ENCODE assay signal across 14 cellular contexts in genomic region chr4:130395871-130396270, GRCh38.
DNase-seq lines count a peak whose midpoint lies in the region; ATAC-seq, FAIRE-seq and TF ChIP-seq lines count a peak whose summit lies in the region.
"Had no signal": no experiment of that assay in that cellular context is flagged by ENCODE, and none has a peak within 500 bp of the region (broad histone marks: within the 10 kb centered on the region; RNA-seq: fewer than 3 reads in every experiment).

No MANE protein-coding gene starts in this region.

- POLR2A ChIA-PET in AG04449 (lab: Yijun Ruan, JAX) (no interaction called here), IMR-90 (lab: Charles Lee; ENCODE audit: unreplicated experiment) (no interaction called here)
- POLR2A ChIA-PET in CD8-positive, alpha-beta memory T cell (lab: Charles Lee): no interaction called here

- no peak overlapping the region for H3K4ac ChIP-seq in IMR-90 (ENCODE audit: low read depth, low read length)

- no peak overlapping the region for H2AK9ac ChIP-seq in IMR-90 (replicated peaks; ENCODE audit: low read depth, low read length, poor library complexity)

- no peak overlapping the region for H3K18ac ChIP-seq in IMR-90 (ENCODE audit: low read depth, low read length)

- FAIRE-seq in bronchial epithelial cell (lab: Jason Lieb, UNC): no peak

- H3K27me3 ChIP-seq in IMR-90 (ENCODE audit: control insufficient read depth, insufficient read depth, low read length) (no peaks in the 10 kb centered on the region), bronchial epithelial cell (ENCODE audit: control insufficient read depth, insufficient read depth, low read length) (no peaks in the 10 kb centered on the region)
- no peaks in the 10 kb centered on the region for H3K27me3 ChIP-seq in CD8-positive, alpha-beta memory T cell (ENCODE audit: insufficient read depth, low read length, poor library complexity, severe bottlenecking)
- H3K27me3 ChIP-seq: ovary, suprapubic skin had no signal

- no peak overlapping the region for H4K5ac ChIP-seq in IMR-90 (ENCODE audit: low read depth, low read length)

- H4K8ac ChIP-seq in IMR-90 (ENCODE audit: low read depth in 2 of 2, low read length in 2 of 2): no peak overlapping the region

- TF ChIP-seq CTCF in AG04449 (IDR thresholded peaks at IDR 0.05; ENCODE audit: insufficient read depth, low read length, missing control alignments): no peak
- TF ChIP-seq CTCF in IMR-90 (conservative IDR thresholded peaks at IDR 0.05; ENCODE audit: low read depth, low read length): no peak
- TF ChIP-seq CTCF in bronchial epithelial cell (IDR thresholded peaks at IDR 0.05; ENCODE audit: insufficient read depth, low read length, severe bottlenecking): no peak

- dilution Hi-C loops in IMR-90 (cut with HindIII; ENCODE audit: low sequenced_read_pairs, unreplicated experiment): no loop called here

- H3K4me1 Mint-ChIP-seq in CD8-positive, alpha-beta memory T cell: no peaks in the 10 kb centered on the region

- no peaks in the 10 kb centered on the region for H3K27me3 Mint-ChIP-seq in CD8-positive, alpha-beta memory T cell

- no peak overlapping the region for H2BK15ac ChIP-seq in IMR-90 (ENCODE audit: low read depth, low read length)

- no peak for TF ChIP-seq POLR2A in IMR-90 (IDR thresholded peaks at IDR 0.05; ENCODE audit: low read depth, low read length)

- in situ Hi-C loops in IMR-90 (cut with MboI; ENCODE audit: low sequenced_read_pairs): no loop called here

- H2AFZ ChIP-seq in IMR-90 (replicated peaks; ENCODE audit: low read length, poor library complexity): no peak overlapping the region

- no peak overlapping the region for H3K27ac ChIP-seq in IMR-90 (ENCODE audit: insufficient read depth, low read length)
- no peak overlapping the region for H3K27ac ChIP-seq in CD8-positive, alpha-beta memory T cell (ENCODE audit: low read depth, low read length)
- H3K27ac ChIP-seq: ovary, suprapubic skin had no signal

- DNase-seq in AG04449 (ENCODE audit: low read depth, low spot score): peak; percentile 77
- peak; percentile 89 for DNase-seq in IMR-90
- peak; percentile 67 for DNase-seq in bronchial epithelial cell (ENCODE audit: low read depth)
- peak; percentile 13 for DNase-seq in glomerular visceral epithelial cell (ENCODE audit: extremely low spot score)
- no peak for DNase-seq in ecto neural progenitor cell (ENCODE audit: low spot score)
- no peak for DNase-seq in NCI-H748 (lab: John Stamatoyannopoulos, UW; ENCODE audit: unreplicated experiment)
- DNase-seq in Ammon's horn (ENCODE audit: low spot score): no peak
- DNase-seq in CD8-positive, alpha-beta memory T cell: no peak
- DNase-seq: ACHN; activated CD8-positive, alpha-beta memory T cell treated with anti-CD3 and anti-CD28 coated beads, Interleukin-2, amount 50 U/mL, for 4 hours; activated naive CD4-positive, alpha-beta T cell treated with Interleukin-2 at 50 U/mL for 16 hours; ovary had no signal

- no peak overlapping the region for H2BK20ac ChIP-seq in IMR-90 (ENCODE audit: low read depth, low read length)

- TF ChIP-seq RAD21 in IMR-90 (IDR thresholded peaks at IDR 0.05; ENCODE audit: low read length): no peak

- no peaks in the 10 kb centered on the region for H3K9me1 ChIP-seq in IMR-90 (ENCODE audit: insufficient read depth, low read length)

- intact Hi-C loops in IMR-90 (cut with micrococcal nuclease): no loop called here

- no peak overlapping the region for H3K9ac ChIP-seq in IMR-90 (ENCODE audit: low read depth, low read length)

- H3K9me3 Mint-ChIP-seq in CD8-positive, alpha-beta memory T cell: peaks cover 3 to 11% (median 7%) of the 10 kb centered on the region in 5 donors
- H3K9me3 Mint-ChIP-seq: mesothelial cell of epicardium had no signal

- H3K23ac ChIP-seq in IMR-90 (ENCODE audit: low read depth, low read length): no peak overlapping the region

- H3K4me2 ChIP-seq in IMR-90 (ENCODE audit: low read depth, low read length): 0 out of 2 replicates have a peak overlapping the region, but pooled peaks have one; percentile 27

- H3K4me3 Mint-ChIP-seq in CD8-positive, alpha-beta memory T cell: no peak overlapping the region
- H3K4me3 Mint-ChIP-seq: mesothelial cell of epicardium had no signal

- no peak overlapping the region for H2AK5ac ChIP-seq in IMR-90 (ENCODE audit: low read depth, low read length)

- H3K4me3 ChIP-seq in AG04449 (ENCODE audit: low read depth, low read length): no peak overlapping the region
- no peak overlapping the region for H3K4me3 ChIP-seq in IMR-90 (ENCODE audit: insufficient read depth, low read depth, low read length)
- no peak overlapping the region for H3K4me3 ChIP-seq in bronchial epithelial cell (ENCODE audit: low read depth, low read length)
- no peak overlapping the region for H3K4me3 ChIP-seq in CD8-positive, alpha-beta memory T cell (ENCODE audit: low read length)
- H3K4me3 ChIP-seq: ovary, suprapubic skin had no signal

- peak overlapping the region; percentile 98 for H2BK5ac ChIP-seq in IMR-90 (ENCODE audit: low read depth, low read length, poor library complexity, severe bottlenecking)

- H3K9me3 ChIP-seq in IMR-90 (ENCODE audit: control insufficient read depth, insufficient read depth, low read length): no peaks in the 10 kb centered on the region
- H3K9me3 ChIP-seq in CD8-positive, alpha-beta memory T cell (ENCODE audit: low read length): no peaks in the 10 kb centered on the region
- H3K9me3 ChIP-seq: ovary, suprapubic skin had no signal

- H3K36me3 ChIP-seq in IMR-90 (ENCODE audit: control insufficient read depth, insufficient read depth, low read length) (no peaks in the 10 kb centered on the region), bronchial epithelial cell (ENCODE audit: control insufficient read depth, insufficient read depth, low read length) (no peaks in the 10 kb centered on the region)
- H3K36me3 ChIP-seq in CD8-positive, alpha-beta memory T cell (ENCODE audit: insufficient read depth, low read length): no peaks in the 10 kb centered on the region
- H3K36me3 ChIP-seq: ovary, suprapubic skin had no signal

- BruUV-seq in IMR-90 (replicated peaks; lab: Mats Ljungman, UMichigan): no TSS peak

- H3K4me1 ChIP-seq in IMR-90 (ENCODE audit: control insufficient read depth, insufficient read depth, low read length): peaks cover 2% of the 10 kb centered on the region; the same call in 1 of the 2 replicates
- H3K4me1 ChIP-seq in CD8-positive, alpha-beta memory T cell (ENCODE audit: insufficient read depth, low read length): no peaks in the 10 kb centered on the region
- H3K4me1 ChIP-seq: suprapubic skin had no signal

- no peaks in the 10 kb centered on the region for H4K20me1 ChIP-seq in IMR-90 (ENCODE audit: insufficient read depth, low read length)

- ATAC-seq in IMR-90 (ENCODE audit: low read depth): peak; percentile 88

- no peak overlapping the region for H4K91ac ChIP-seq in IMR-90 (ENCODE audit: insufficient read depth, low read depth, low read length)

- CTCF ChIA-PET in AG04449 (lab: Yijun Ruan, JAX) (no interaction called here), IMR-90 (lab: Yijun Ruan, JAX) (no interaction called here)
- CTCF ChIA-PET in CD8-positive, alpha-beta memory T cell (lab: Charles Lee): no interaction called here

- H3K79me1 ChIP-seq in IMR-90 (ENCODE audit: low read depth in 1 of 2, low read length in 2 of 2): no peaks in the 10 kb centered on the region

- no peaks in the 10 kb centered on the region for H3K36me3 Mint-ChIP-seq in CD8-positive, alpha-beta memory T cell
- H3K36me3 Mint-ChIP-seq: mesothelial cell of epicardium had no signal

- H3K27ac Mint-ChIP-seq in CD8-positive, alpha-beta memory T cell: no peak overlapping the region
- H3K27ac Mint-ChIP-seq: mesothelial cell of epicardium had no signal

- no peak overlapping the region for H2BK120ac ChIP-seq in IMR-90 (ENCODE audit: low read depth, low read length)

- no CpG with 5 or more reads among the region's 2 CpGs for WGBS in IMR-90 (ENCODE audit: extremely low coverage in 2 of 2, insufficient read length in 1 of 2), 2 experiments

- H3K56ac ChIP-seq in IMR-90 (ENCODE audit: extremely low read depth, insufficient read depth, low read length): no peak overlapping the region

- H3K14ac ChIP-seq in IMR-90 (replicated peaks; ENCODE audit: low read depth, low read length): no peak overlapping the region

TF ChIP-seq in IMR-90, 13 proteins besides CTCF, POLR2A, EP300 and RAD21:
- TF ChIP-seq MAFK (IDR thresholded peaks at IDR 0.05; ENCODE audit: low read depth, low read length): no peak
- TF ChIP-seq CEBPB (IDR thresholded peaks at IDR 0.05; ENCODE audit: low read depth, low read length): peak; percentile 72
- TF ChIP-seq SMC3 (IDR thresholded peaks at IDR 0.05; ENCODE audit: low read depth, low read length): no peak
- peak; percentile 61 for TF ChIP-seq FOS (IDR thresholded peaks at IDR 0.05; ENCODE audit: low read depth, low read length)
- no peak for TF ChIP-seq BHLHE40 (IDR thresholded peaks at IDR 0.05; ENCODE audit: low read depth, low read length)
- no peak for TF ChIP-seq NFE2L2 (IDR thresholded peaks at IDR 0.05; ENCODE audit: low read depth, low read length)
- TF ChIP-seq RFX5 (IDR thresholded peaks at IDR 0.05; ENCODE audit: low read depth, low read length): no peak

Comparison
In these comparisons a context has a peak if more than half of its experiments do, and no peak if none do; other contexts are left out.
1. DNase-seq: peak in AG04449 (single experiment), IMR-90 (single experiment), bronchial epithelial cell (single experiment) and glomerular visceral epithelial cell (single experiment); none in ecto neural progenitor cell (single experiment), NCI-H748 (single experiment), Ammon's horn (single experiment) and CD8-positive, alpha-beta memory T cell (0 of 5).